Comparison of ENCODE assay signal across 9 cellular contexts in genomic region chr11:31826530-31827438, GRCh38. TPM values are rescaled to one million over a fixed set of nuclear protein-coding genes. Genes with fewer than 3 reads are reported as not detected.
DNase-seq lines count a peak whose midpoint lies in the region; ATAC-seq and TF ChIP-seq lines count a peak whose summit lies in the region.
"Had no signal": no experiment of that assay in that cellular context is flagged by ENCODE, and none has a peak within 500 bp of the region (broad histone marks: within the 10 kb centered on the region; RNA-seq: fewer than 3 reads in every experiment).

No MANE protein-coding gene starts in this region.

- intact Hi-C loops in activated naive CD4-positive, alpha-beta T cell treated with anti-CD3 and anti-CD28 coated beads for 36 hours (cut with micrococcal nuclease), result loop anchor here (5.0 kb wide), 1 partner anchor 34 kb away; no protein-coding TSS in a partner anchor

- ATAC-seq in WTC11, result peak; percentile 13
- ATAC-seq in esophagus mucosa, result no peak

- H3K4me1 ChIP-seq in skeletal muscle satellite cell (ENCODE audit: control insufficient read depth, insufficient read depth, low read length), result peaks cover 3% of the 10 kb centered on the region

- peaks cover 97% of the 10 kb centered on the region for H3K27me3 ChIP-seq in skeletal muscle satellite cell (ENCODE audit: control insufficient read depth, insufficient read depth, low read length)

- H3K9ac ChIP-seq in skeletal muscle satellite cell (ENCODE audit: low read depth, low read length), result no peak overlapping the region

- no peaks in the 10 kb centered on the region for H3K9me3 Mint-ChIP-seq in activated naive CD4-positive, alpha-beta T cell treated with anti-CD3 and anti-CD28 coated beads for 36 hours
- H3K9me3 Mint-ChIP-seq in WTC11, result no peaks in the 10 kb centered on the region
- H3K9me3 Mint-ChIP-seq in glutamatergic neuron (ENCODE audit: unreplicated experiment), result peaks cover 4% of the 10 kb centered on the region

- POLR2A ChIA-PET in WTC11 (lab: Charles Lee), result no interaction called here

- peaks cover 19% of the 10 kb centered on the region for H3K4me1 Mint-ChIP-seq in activated naive CD4-positive, alpha-beta T cell treated with anti-CD3 and anti-CD28 coated beads for 36 hours (ENCODE audit: low read depth)
- H3K4me1 Mint-ChIP-seq in WTC11 (peaks cover 62% of the 10 kb centered on the region), glutamatergic neuron (ENCODE audit: low read depth, unreplicated experiment) (peaks cover 17% of the 10 kb centered on the region)

- peak overlapping the region; percentile 31 for H3K27ac Mint-ChIP-seq in activated naive CD4-positive, alpha-beta T cell treated with anti-CD3 and anti-CD28 coated beads for 36 hours
- H3K27ac Mint-ChIP-seq in WTC11 (no peak overlapping the region), glutamatergic neuron (ENCODE audit: unreplicated experiment) (peak overlapping the region; percentile 19)

- CTCF ChIA-PET in activated naive CD4-positive, alpha-beta T cell treated with anti-CD3 and anti-CD28 coated beads for 36 hours (lab: Charles Lee), result no interaction called here
- CTCF ChIA-PET in WTC11 (lab: Charles Lee), result no interaction called here

- no peaks in the 10 kb centered on the region for H3K9me3 ChIP-seq in skeletal muscle satellite cell (replicated peaks; ENCODE audit: low read length)

- TF ChIP-seq CTCF in WTC11 (IDR thresholded peaks at IDR 0.05) (no peak), glutamatergic neuron (IDR thresholded peaks at IDR 0.05; ENCODE audit: partially characterized antibody, unreplicated experiment) (no peak)

- H3K36me3 Mint-ChIP-seq in activated naive CD4-positive, alpha-beta T cell treated with anti-CD3 and anti-CD28 coated beads for 36 hours (ENCODE audit: low read depth), result no peaks in the 10 kb centered on the region
- H3K36me3 Mint-ChIP-seq in WTC11 (no peaks in the 10 kb centered on the region), glutamatergic neuron (ENCODE audit: unreplicated experiment) (peaks cover 4% of the 10 kb centered on the region)

- no peaks in the 10 kb centered on the region for H3K36me3 ChIP-seq in skeletal muscle satellite cell (ENCODE audit: insufficient read depth, low read length)

- H3K4me3 Mint-ChIP-seq in activated naive CD4-positive, alpha-beta T cell treated with anti-CD3 and anti-CD28 coated beads for 36 hours, result peak overlapping the region; percentile 49
- H3K4me3 Mint-ChIP-seq in WTC11 (peak overlapping the region; percentile 70), glutamatergic neuron (ENCODE audit: unreplicated experiment) (peak overlapping the region; percentile 84)

- peak overlapping the region; percentile 5 for H3K4me2 ChIP-seq in skeletal muscle satellite cell (ENCODE audit: low read length)

- H3K4me3 ChIP-seq in skeletal muscle satellite cell (ENCODE audit: low read length), result no peak overlapping the region

- H3K27me3 Mint-ChIP-seq in activated naive CD4-positive, alpha-beta T cell treated with anti-CD3 and anti-CD28 coated beads for 36 hours (ENCODE audit: low read depth), result peaks cover 73% of the 10 kb centered on the region
- H3K27me3 Mint-ChIP-seq in WTC11 (ENCODE audit: low read depth) (peaks cover 86% of the 10 kb centered on the region), glutamatergic neuron (ENCODE audit: unreplicated experiment) (peaks cover 27% of the 10 kb centered on the region)

- no peak for DNase-seq in activated naive CD4-positive, alpha-beta T cell treated with anti-CD3 and anti-CD28 coated beads for 36 hours
- no peak for DNase-seq in activated naive CD4-positive, alpha-beta T cell (lab: John Stamatoyannopoulos, UW)
- DNase-seq in WTC11 (ENCODE audit: low spot score), result no peak
- DNase-seq in glutamatergic neuron, result no peak
- no peak for DNase-seq in NCI-H2029 treated with DMSO at 0.1 percent for 48 hours (lab: John Stamatoyannopoulos, UW)
- DNase-seq in CD1c-positive myeloid dendritic cell (ENCODE audit: extremely low spot score), result no peak
- DNase-seq: NCI-H2107 had no signal

TF ChIP-seq in WTC11, 78 proteins besides CTCF, POLR2A, EP300 and RAD21:
- TF ChIP-seq CREB1 (CRISPR knock-in tag; IDR thresholded peaks at IDR 0.05) (no peak), E2F5 (CRISPR knock-in tag; IDR thresholded peaks at IDR 0.05) (no peak), ZBTB43 (CRISPR knock-in tag; IDR thresholded peaks at IDR 0.05) (no peak), GRHL2 (CRISPR knock-in tag; IDR thresholded peaks at IDR 0.05; ENCODE audit: insufficient replicate concordance, severe bottlenecking) (no peak), JUN (CRISPR knock-in tag; IDR thresholded peaks at IDR 0.05) (no peak), HMGXB4 (CRISPR knock-in tag; IDR thresholded peaks at IDR 0.05) (peak; percentile 37; the same call in 1 of the 2 replicates), GTF2I (CRISPR knock-in tag; conservative IDR thresholded peaks at IDR 0.05) (no peak), ZSCAN18 (CRISPR knock-in tag; IDR thresholded peaks at IDR 0.05) (no peak)

RNA-seq across cellular contexts. Expression of gene PAX6, which starts 15.7 kb away (rescaled TPM):
- 1 to 10 TPM; 1.5 TPM for total RNA-seq in activated naive CD4-positive, alpha-beta T cell treated with anti-CD3 and anti-CD28 coated beads for 36 hours
- total RNA-seq in WTC11 (2021), result 0.18 to 3.3 TPM (median 0.30 TPM) in 3 replicates
- total RNA-seq in glutamatergic neuron (ENCODE audit: unreplicated experiment), result 30.7 TPM
- under 0.01 TPM in 1 of 2 replicates, not detected in the other for total RNA-seq in skeletal muscle satellite cell (2012; rRNA removed)
- not detected for total RNA-seq in esophagus mucosa
